In genomic region chr17:77186141-77186604, GRCh38 we compare ENCODE assay signal across 10 cellular contexts. TPM values are rescaled to one million over a fixed set of nuclear protein-coding genes. Genes with fewer than 3 reads are reported as not detected.
DNase-seq lines count a peak whose midpoint lies in the region; ATAC-seq and TF ChIP-seq lines count a peak whose summit lies in the region.
"Had no signal": no experiment of that assay in that cellular context is flagged by ENCODE, and none has a peak within 500 bp of the region (broad histone marks: within the 10 kb centered on the region; RNA-seq: fewer than 3 reads in every experiment).

No MANE protein-coding gene starts in this region.

- ATAC-seq in activated T-cell treated with anti-CD3 and anti-CD28 coated beads, Interleukin-2, amount 50 U/mL, for 72 hours (replicated peaks in 1 of 2) = peak; percentile 56 to 64
- peak; percentile 28 for ATAC-seq in mucosa of descending colon
- no peak for ATAC-seq in lower lobe of right lung
- ATAC-seq: body of pancreas had no signal

- H3K36me3 ChIP-seq in mucosa of descending colon (ENCODE audit: low read depth) = no peaks in the 10 kb centered on the region
- peaks cover 6 to 17% (median 7%) of the 10 kb centered on the region in 4 donors for H3K36me3 ChIP-seq in esophagus muscularis mucosa
- H3K36me3 ChIP-seq in lower lobe of right lung = peaks cover 9% of the 10 kb centered on the region

- peaks cover 2 to 12% of the 10 kb centered on the region in 2 donors for H3K36me3 Mint-ChIP-seq in activated T-cell treated with anti-CD3 and anti-CD28 coated beads, Interleukin-2, amount 50 U/mL, for 72 hours (ENCODE audit: insufficient read depth in 2 of 2)

- no peaks in the 10 kb centered on the region for H3K9me3 Mint-ChIP-seq in activated T-cell treated with anti-CD3 and anti-CD28 coated beads, Interleukin-2, amount 50 U/mL, for 72 hours
- H3K9me3 Mint-ChIP-seq: CD14-positive monocyte had no signal

- POLR2A ChIA-PET in RWPE1 (lab: Yijun Ruan, JAX; ENCODE audit: low non-redundant PET) = no interaction called here

- H3K27me3 ChIP-seq in esophagus muscularis mucosa (no peaks in the 10 kb centered on the region), lower lobe of right lung (ENCODE audit: low read depth) (no peaks in the 10 kb centered on the region)
- H3K27me3 ChIP-seq: body of pancreas had no signal

- TF ChIP-seq EP300 in esophagus muscularis mucosa (IDR thresholded peaks at IDR 0.05) = no peak

- peak; percentile 19 for DNase-seq in stimulated activated CD4-positive, alpha-beta T cell treated with anti-CD3 and anti-CD28 coated beads, Interleukin-15, amount 100 ng/mL, for 24 hours
- DNase-seq in stimulated activated CD4-positive, alpha-beta T cell treated with anti-CD3 and anti-CD28 coated beads, Interleukin-12 subunit alpha, Interleukin-12 subunit beta, amount 100 ng/mL, for 4 hours = no peak
- peak; percentile 56 to 59 for DNase-seq in activated T-cell treated with anti-CD3 and anti-CD28 coated beads, Interleukin-2, amount 50 U/mL, for 72 hours
- no peak for DNase-seq in mucosa of descending colon
- DNase-seq in esophagus muscularis mucosa (ENCODE audit: extremely low spot score) = no peak
- DNase-seq in RWPE1 (ENCODE audit: low spot score) = no peak
- no peak for DNase-seq in LoVo (ENCODE audit: low spot score)
- no peak for DNase-seq in lower lobe of right lung

- no peak overlapping the region for H3K27ac Mint-ChIP-seq in activated T-cell treated with anti-CD3 and anti-CD28 coated beads, Interleukin-2, amount 50 U/mL, for 72 hours
- H3K27ac Mint-ChIP-seq: CD14-positive monocyte had no signal

- no peaks in the 10 kb centered on the region for H3K4me1 ChIP-seq in mucosa of descending colon (ENCODE audit: low read depth)
- peaks cover 52 to 71% (median 59%) of the 10 kb centered on the region in 4 donors for H3K4me1 ChIP-seq in esophagus muscularis mucosa
- peaks cover 69% of the 10 kb centered on the region for H3K4me1 ChIP-seq in lower lobe of right lung

- TF ChIP-seq POLR2A in esophagus muscularis mucosa (IDR thresholded peaks at IDR 0.05; ENCODE audit: low read depth) = no peak

- no peaks in the 10 kb centered on the region for H3K27me3 Mint-ChIP-seq in activated T-cell treated with anti-CD3 and anti-CD28 coated beads, Interleukin-2, amount 50 U/mL, for 72 hours (ENCODE audit: low read depth)

- H3K27ac ChIP-seq in esophagus muscularis mucosa (replicated peaks in 1 of 4) (peak overlapping the region in 2 of 4 donors; percentile 18 to 19), RWPE1 (no peak overlapping the region), lower lobe of right lung (no peak overlapping the region)

- intact Hi-C loops in mucosa of descending colon (cut with DNase I, micrococcal nuclease) (no loop called here), esophagus muscularis mucosa (cut with DNase I) (no loop called here), lower lobe of right lung (cut with DNase I) (no loop called here)

- no peak overlapping the region for H3K4me3 ChIP-seq in mucosa of descending colon
- H3K4me3 ChIP-seq in esophagus muscularis mucosa = no peak overlapping the region
- no peak overlapping the region for H3K4me3 ChIP-seq in lower lobe of right lung
- H3K4me3 ChIP-seq: body of pancreas had no signal

- TF ChIP-seq CTCF in mucosa of descending colon (IDR thresholded peaks at IDR 0.05) = no peak
- no peak for TF ChIP-seq CTCF in esophagus muscularis mucosa (IDR thresholded peaks at IDR 0.05)
- TF ChIP-seq CTCF in RWPE1 (conservative IDR thresholded peaks at IDR 0.05; ENCODE audit: low read depth) = no peak
- no peak for TF ChIP-seq CTCF in lower lobe of right lung (IDR thresholded peaks at IDR 0.05)

- H3K4me1 Mint-ChIP-seq in activated T-cell treated with anti-CD3 and anti-CD28 coated beads, Interleukin-2, amount 50 U/mL, for 72 hours (ENCODE audit: low read depth) = peaks cover 4% of the 10 kb centered on the region

- no peak overlapping the region for H3K4me3 Mint-ChIP-seq in activated T-cell treated with anti-CD3 and anti-CD28 coated beads, Interleukin-2, amount 50 U/mL, for 72 hours
- H3K4me3 Mint-ChIP-seq: CD14-positive monocyte had no signal

- CTCF ChIA-PET in RWPE1 (lab: Yijun Ruan, JAX) = no interaction called here

- WGBS in esophagus muscularis mucosa = 83% methylated on average over 12 of the region's 13 CpGs

- H3K9me3 ChIP-seq in mucosa of descending colon (no peaks in the 10 kb centered on the region), esophagus muscularis mucosa (no peaks in the 10 kb centered on the region), lower lobe of right lung (no peaks in the 10 kb centered on the region)
- H3K9me3 ChIP-seq: body of pancreas had no signal

RNA-seq across cellular contexts. Expression of gene SEC14L1, which starts 45.4 kb away (rescaled TPM):
- total RNA-seq in activated T-cell treated with anti-CD3 and anti-CD28 coated beads, Interleukin-2, amount 50 U/mL, for 72 hours = 100 to 1,000 TPM; 175 to 204 TPM
- 10 to 100 TPM; 24.5 to 44.6 (median 44.0) TPM for total RNA-seq in mucosa of descending colon
- 10 to 100 TPM; 40.7 to 96.4 (median 64.4) TPM for total RNA-seq in esophagus muscularis mucosa
- 146 TPM for total RNA-seq in lower lobe of right lung

Comparison
In these comparisons a context has a peak if more than half of its experiments do, and no peak if none do; other contexts are left out.
1. DNase-seq: peak in stimulated activated CD4-positive, alpha-beta T cell treated with anti-CD3 and anti-CD28 coated beads, Interleukin-15, amount 100 ng/mL, for 24 hours (single experiment) and activated T-cell treated with anti-CD3 and anti-CD28 coated beads, Interleukin-2, amount 50 U/mL, for 72 hours (2 of 2); none in stimulated activated CD4-positive, alpha-beta T cell treated with anti-CD3 and anti-CD28 coated beads, Interleukin-12 subunit alpha, Interleukin-12 subunit beta, amount 100 ng/mL, for 4 hours (single experiment), mucosa of descending colon (0 of 3), esophagus muscularis mucosa (single experiment), RWPE1 (single experiment), LoVo (single experiment) and lower lobe of right lung (single experiment).
2. ATAC-seq: peak in activated T-cell treated with anti-CD3 and anti-CD28 coated beads, Interleukin-2, amount 50 U/mL, for 72 hours (2 of 2) and mucosa of descending colon (single experiment); none in lower lobe of right lung (0 of 2).